8 cellular contexts compared by ENCODE assay signal in the genomic region with DNA sequence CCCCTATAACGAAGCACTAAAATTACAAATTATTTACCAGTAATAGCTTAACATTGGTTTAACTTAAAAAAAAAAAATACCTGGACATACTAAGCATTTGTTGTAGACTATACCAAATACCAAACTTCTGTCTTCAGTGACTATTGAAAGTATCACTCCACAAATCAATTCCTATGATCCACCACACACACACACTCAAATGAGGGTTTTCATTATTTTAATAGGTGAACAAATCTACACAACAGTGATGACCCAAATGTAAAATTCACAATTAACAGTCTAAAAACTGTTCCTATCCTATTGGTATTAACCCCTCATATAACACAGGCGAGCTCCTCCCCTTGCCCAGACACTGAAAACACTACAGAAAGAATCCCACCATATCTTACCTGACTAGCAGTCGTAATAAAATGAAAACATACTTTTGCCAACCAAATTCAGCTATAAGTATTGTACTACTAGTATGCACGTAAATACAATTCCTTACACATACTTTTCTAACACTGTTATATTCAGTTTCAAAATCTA. TPM values are rescaled to one million over a fixed set of nuclear protein-coding genes. Genes with fewer than 3 reads are reported as not detected.
DNase-seq lines count a peak whose midpoint lies in the region; ATAC-seq, FAIRE-seq and TF ChIP-seq lines count a peak whose summit lies in the region.

No MANE protein-coding gene starts in this region.

- no peak for DNase-seq in Jurkat, Clone E6-1 (ENCODE audit: low read depth, low spot score)
- DNase-seq in mammary epithelial cell (no peak), HTR-8/SVneo (ENCODE audit: insufficient read length, low spot score) (no peak), foreskin melanocyte (no peak)

- peak overlapping the region; percentile 75 to 99 (median 89) for H3K4me3 ChIP-seq in BLaER1 treated with 17β-estradiol and CSF1 and Interleukin-3, amounts not matched to agents 10 nM and 100 nM
- peak overlapping the region; percentile 86 for H3K4me3 ChIP-seq in Jurkat, Clone E6-1 (ENCODE audit: low read length)
- peak overlapping the region; percentile 73 to 98 (median 96) for H3K4me3 ChIP-seq in mammary epithelial cell (replicated peaks in 1 of 3; ENCODE audit: insufficient read depth in 1 of 3, low read depth in 2 of 3, low read length in 3 of 3)
- H3K4me3 ChIP-seq in muscle layer of colon (ENCODE audit: low read depth in 1 of 2, low read length in 2 of 2) = peak overlapping the region; percentile 65 to 77

- H3K79me2 ChIP-seq in mammary epithelial cell (ENCODE audit: insufficient read depth, low read length) = peaks cover 73% of the 10 kb centered on the region

- intact Hi-C loops in mammary epithelial cell (cut with micrococcal nuclease) = loop anchor here (1.0 to 5.0 kb wide), 6 partner anchors 14 to 378 kb away; no protein-coding TSS in a partner anchor

- in situ Hi-C loops in mammary epithelial cell (cut with MboI; ENCODE audit: low sequenced_read_pairs in 2 of 2) = no loop called here

- H3K9ac ChIP-seq in BLaER1 treated with 17β-estradiol and CSF1 and Interleukin-3, amounts not matched to agents 10 nM and 100 nM = peak overlapping the region; percentile 93 to 100 (median 100)
- H3K9ac ChIP-seq in mammary epithelial cell (ENCODE audit: insufficient read depth, low read length) (peak overlapping the region; percentile 91), muscle layer of colon (ENCODE audit: low read length) (peak overlapping the region; percentile 69)

- 4% methylated on average over 4 of the region's 4 CpGs for WGBS in mammary epithelial cell (ENCODE audit: low coverage, missing lambda C conversion rate)

- peak overlapping the region; percentile 87 to 100 (median 100) for H3K27ac ChIP-seq in BLaER1 treated with 17β-estradiol and CSF1 and Interleukin-3, amounts not matched to agents 10 nM and 100 nM
- H3K27ac ChIP-seq in mammary epithelial cell (ENCODE audit: insufficient read depth, low read depth, low read length) = peak overlapping the region; percentile 73
- peak overlapping the region; percentile 84 for H3K27ac ChIP-seq in muscle layer of colon (ENCODE audit: low read depth, low read length)

- no peaks in the 10 kb centered on the region for H3K27me3 ChIP-seq in BLaER1 treated with 17β-estradiol and CSF1 and Interleukin-3, amounts not matched to agents 10 nM and 100 nM
- H3K27me3 ChIP-seq in mammary epithelial cell (ENCODE audit: insufficient read depth, low read length) (no peaks in the 10 kb centered on the region), muscle layer of colon (ENCODE audit: control insufficient read depth in 1 of 2, insufficient read depth in 2 of 2, low read length in 2 of 2) (no peaks in the 10 kb centered on the region)

- ATAC-seq in HG03342 (IDR thresholded peaks at IDR 0.05; ENCODE audit: unreplicated experiment) (no peak), GM18858 (IDR thresholded peaks at IDR 0.05; ENCODE audit: unreplicated experiment) (no peak)

- no peak overlapping the region for H2AFZ ChIP-seq in mammary epithelial cell (ENCODE audit: low read depth, low read length)

- H3K4me2 ChIP-seq in BLaER1 treated with 17β-estradiol and CSF1 and Interleukin-3, amounts not matched to agents 10 nM and 100 nM = peak overlapping the region; percentile 53 to 93 (median 81); a peak in 21 of 22 replicates
- peak overlapping the region; percentile 77 for H3K4me2 ChIP-seq in mammary epithelial cell (ENCODE audit: insufficient read depth, low read depth, low read length)

- H4K20me1 ChIP-seq in BLaER1 treated with 17β-estradiol and CSF1 and Interleukin-3, amounts not matched to agents 10 nM and 100 nM = peaks cover 13 to 54% (median 49%) of the 10 kb centered on the region in 11 experiments; a peak in 20 of 22 replicates
- no peaks in the 10 kb centered on the region for H4K20me1 ChIP-seq in mammary epithelial cell (ENCODE audit: insufficient read depth, low read length)

- H3K4me1 ChIP-seq in BLaER1 treated with 17β-estradiol and CSF1 and Interleukin-3, amounts not matched to agents 10 nM and 100 nM = peaks cover 21 to 55% (median 38%) of the 10 kb centered on the region in 10 experiments
- H3K4me1 ChIP-seq in mammary epithelial cell (ENCODE audit: insufficient read depth, low read length) (peaks cover 19% of the 10 kb centered on the region), muscle layer of colon (ENCODE audit: insufficient read depth, low read length) (peaks cover 41% of the 10 kb centered on the region)

- CTCF ChIA-PET in mammary epithelial cell (lab: Charles Lee; ENCODE audit: low non-redundant PET) = interaction anchor here (0.7 kb wide), 1 partner anchor 115 kb away, joined by 7 read pairs; no protein-coding TSS in a partner anchor

- dilution Hi-C loops in mammary epithelial cell (cut with HindIII; ENCODE audit: low sequenced_read_pairs) = no loop called here

- TF ChIP-seq CTCF in mammary epithelial cell (conservative IDR thresholded peaks at IDR 0.05 in 1 of 2, IDR thresholded peaks at IDR 0.05 in 1 of 2; ENCODE audit: extremely low read depth in 1 of 2, insufficient read depth in 1 of 2, low read depth in 1 of 2, low read length in 2 of 2) = no peak

- no TSS peak for BruUV-seq in mammary epithelial cell (replicated peaks; lab: Mats Ljungman, UMichigan)

- no peak for FAIRE-seq in HTR-8/SVneo (lab: Jason Lieb, UNC)

- peaks cover 23 to 49% (median 38%) of the 10 kb centered on the region in 11 experiments; a peak in 20 of 22 replicates for H3K36me3 ChIP-seq in BLaER1 treated with 17β-estradiol and CSF1 and Interleukin-3, amounts not matched to agents 10 nM and 100 nM
- H3K36me3 ChIP-seq in mammary epithelial cell (ENCODE audit: insufficient read depth, low read length) = no peaks in the 10 kb centered on the region
- H3K36me3 ChIP-seq in muscle layer of colon (ENCODE audit: insufficient read depth, low read length) = peaks cover 8% of the 10 kb centered on the region

- H3K9me3 ChIP-seq in BLaER1 treated with 17β-estradiol and CSF1 and Interleukin-3, amounts not matched to agents 10 nM and 100 nM (replicated peaks in 1 of 11) = peaks cover 11 to 23% (median 20%) of the 10 kb centered on the region in 11 experiments; a peak in 20 of 22 replicates
- H3K9me3 ChIP-seq in mammary epithelial cell (replicated peaks; ENCODE audit: insufficient read depth, low read length) (no peaks in the 10 kb centered on the region), muscle layer of colon (ENCODE audit: low read length) (no peaks in the 10 kb centered on the region)

RNA-seq across cellular contexts. Expression of gene SP3, which starts 2.5 kb away (rescaled TPM):
- 39.2 TPM for polyA plus RNA-seq in Jurkat, Clone E6-1 (2012; ENCODE audit: insufficient read depth, insufficient read length)
- total RNA-seq in mammary epithelial cell = 10 to 100 TPM; 64.1 to 79.5 TPM
- 28.5 TPM for polyA plus RNA-seq in mammary epithelial cell
- 87.4 TPM for polyA minus RNA-seq in mammary epithelial cell
